ENCODE assay signal across 2 cellular contexts in the genomic region with DNA sequence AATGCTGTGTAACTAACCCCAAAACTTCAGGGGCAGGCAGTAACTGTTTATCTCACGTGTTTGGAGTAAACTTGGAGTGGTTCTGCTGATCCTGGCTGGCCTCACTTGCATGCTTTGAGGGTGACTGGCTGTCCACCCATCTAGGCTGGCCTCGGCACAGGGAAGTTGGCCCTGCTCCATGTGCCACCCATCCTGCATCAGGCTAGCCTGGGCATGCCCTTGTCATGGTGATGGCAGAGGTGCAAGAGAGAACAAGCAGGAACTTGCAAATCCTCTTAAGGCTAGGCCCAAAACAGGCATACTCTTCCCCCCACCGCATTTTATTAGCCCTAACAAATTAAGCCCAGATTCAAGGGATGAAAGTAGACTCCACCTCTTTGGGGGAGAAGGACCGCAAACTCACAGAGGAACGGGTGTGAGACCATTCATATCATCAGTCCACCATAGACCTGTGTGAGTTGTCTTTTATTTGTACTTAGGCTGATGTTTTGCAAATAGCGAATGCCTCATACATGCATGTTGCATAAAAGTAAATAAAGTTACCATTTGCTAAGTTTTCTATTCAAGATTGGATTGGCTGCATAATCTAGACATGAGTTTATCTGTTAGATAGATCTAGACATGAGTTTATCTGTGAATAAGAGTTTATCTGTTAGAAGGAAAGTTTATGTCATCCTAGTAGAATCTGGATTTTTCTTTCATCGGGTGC.
A peak's percentile ranks its signal among the peaks of the same experiment; 100 is the strongest.
TF ChIP-seq lines count a peak whose summit lies in the region.

No MANE protein-coding gene starts in this region.

TF ChIP-seq in IMR-90, 13 proteins besides CTCF, POLR2A, EP300 and RAD21:
- peak; percentile 14 for TF ChIP-seq RCOR1 (IDR thresholded peaks at IDR 0.05; ENCODE audit: insufficient replicate concordance, low read length)
- peak; percentile 94 for TF ChIP-seq BHLHE40 (IDR thresholded peaks at IDR 0.05; ENCODE audit: low read depth, low read length)
- no peak for TF ChIP-seq MXI1 (IDR thresholded peaks at IDR 0.05; ENCODE audit: borderline replicate concordance, low read depth, low read length)
- no peak for TF ChIP-seq USF2 (IDR thresholded peaks at IDR 0.05; ENCODE audit: low read depth, low read length)
- TF ChIP-seq MAFK (IDR thresholded peaks at IDR 0.05; ENCODE audit: low read depth, low read length) = no peak
- no peak for TF ChIP-seq SMC3 (IDR thresholded peaks at IDR 0.05; ENCODE audit: low read depth, low read length)
- TF ChIP-seq CHD1 (IDR thresholded peaks at IDR 0.05; ENCODE audit: low read depth, low read length) = no peak
- TF ChIP-seq, protein P1, sequence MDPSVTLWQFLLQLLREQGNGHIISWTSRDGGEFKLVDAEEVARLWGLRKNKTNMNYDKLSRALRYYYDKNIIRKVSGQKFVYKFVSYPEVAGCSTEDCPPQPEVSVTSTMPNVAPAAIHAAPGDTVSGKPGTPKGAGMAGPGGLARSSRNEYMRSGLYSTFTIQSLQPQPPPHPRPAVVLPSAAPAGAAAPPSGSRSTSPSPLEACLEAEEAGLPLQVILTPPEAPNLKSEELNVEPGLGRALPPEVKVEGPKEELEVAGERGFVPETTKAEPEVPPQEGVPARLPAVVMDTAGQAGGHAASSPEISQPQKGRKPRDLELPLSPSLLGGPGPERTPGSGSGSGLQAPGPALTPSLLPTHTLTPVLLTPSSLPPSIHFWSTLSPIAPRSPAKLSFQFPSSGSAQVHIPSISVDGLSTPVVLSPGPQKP (IDR thresholded peaks at IDR 0.05; ENCODE audit: borderline replicate concordance, low read depth, low read length) = no peak
- no peak for TF ChIP-seq CEBPB (IDR thresholded peaks at IDR 0.05; ENCODE audit: low read depth, low read length)
- no peak for TF ChIP-seq NFE2L2 (IDR thresholded peaks at IDR 0.05; ENCODE audit: low read depth, low read length)
- no peak for TF ChIP-seq MAZ (IDR thresholded peaks at IDR 0.05; ENCODE audit: borderline replicate concordance, low read depth, low read length)
- no peak for TF ChIP-seq RFX5 (IDR thresholded peaks at IDR 0.05; ENCODE audit: low read depth, low read length)

TF ChIP-seq in HepG2, 621 proteins besides CTCF, POLR2A, EP300 and RAD21 (continues in another document):
- TF ChIP-seq ZNF383 (CRISPR knock-in tag; IDR thresholded peaks at IDR 0.05; ENCODE audit: borderline replicate concordance) (0 out of 2 replicates have a peak, but pooled peaks have one; percentile 40), ZNF556 (CRISPR knock-in tag; IDR thresholded peaks at IDR 0.05; ENCODE audit: borderline replicate concordance) (0 out of 2 replicates have a peak, but pooled peaks have one; percentile 30), ZNF235 (CRISPR knock-in tag; IDR thresholded peaks at IDR 0.05; ENCODE audit: borderline replicate concordance) (no peak), MIER3 (CRISPR knock-in tag; IDR thresholded peaks at IDR 0.05; ENCODE audit: borderline replicate concordance) (no peak), ZNF335 (CRISPR knock-in tag; IDR thresholded peaks at IDR 0.05) (no peak), IRF2 (CRISPR knock-in tag; IDR thresholded peaks at IDR 0.05) (no peak), ZNF687 (CRISPR knock-in tag; IDR thresholded peaks at IDR 0.05) (peak; percentile 61), ZBTB14 (CRISPR knock-in tag; IDR thresholded peaks at IDR 0.05) (no peak), U2AF2 (IDR thresholded peaks at IDR 0.05; ENCODE audit: low read depth, low read length) (no peak), SMARCE1 (IDR thresholded peaks at IDR 0.05; ENCODE audit: borderline replicate concordance) (no peak), ZNF253 (CRISPR knock-in tag; IDR thresholded peaks at IDR 0.05; ENCODE audit: borderline replicate concordance) (no peak), ZNF17 (CRISPR knock-in tag; IDR thresholded peaks at IDR 0.05) (no peak), ETS1 (CRISPR knock-in tag; IDR thresholded peaks at IDR 0.05) (no peak), HMGA1 (CRISPR knock-in tag; conservative IDR thresholded peaks at IDR 0.05) (no peak), AGO1 (IDR thresholded peaks at IDR 0.05; ENCODE audit: low read depth, low read length, poor library complexity, severe bottlenecking) (no peak), ZNF746 (CRISPR knock-in tag; IDR thresholded peaks at IDR 0.05) (no peak), KMT2B (CRISPR knock-in tag; IDR thresholded peaks at IDR 0.05) (no peak), HHEX (CRISPR knock-in tag; IDR thresholded peaks at IDR 0.05) (no peak), ARID4A (CRISPR knock-in tag; IDR thresholded peaks at IDR 0.05; ENCODE audit: borderline replicate concordance) (no peak), SIN3A (IDR thresholded peaks at IDR 0.05; ENCODE audit: borderline replicate concordance, low read depth, low read length) (no peak), RFX3 (CRISPR knock-in tag; IDR thresholded peaks at IDR 0.05) (no peak), SCMH1 (CRISPR knock-in tag; IDR thresholded peaks at IDR 0.05; ENCODE audit: borderline replicate concordance) (no peak), ARNT (IDR thresholded peaks at IDR 0.05) (no peak)
- TF ChIP-seq, protein P2, sequence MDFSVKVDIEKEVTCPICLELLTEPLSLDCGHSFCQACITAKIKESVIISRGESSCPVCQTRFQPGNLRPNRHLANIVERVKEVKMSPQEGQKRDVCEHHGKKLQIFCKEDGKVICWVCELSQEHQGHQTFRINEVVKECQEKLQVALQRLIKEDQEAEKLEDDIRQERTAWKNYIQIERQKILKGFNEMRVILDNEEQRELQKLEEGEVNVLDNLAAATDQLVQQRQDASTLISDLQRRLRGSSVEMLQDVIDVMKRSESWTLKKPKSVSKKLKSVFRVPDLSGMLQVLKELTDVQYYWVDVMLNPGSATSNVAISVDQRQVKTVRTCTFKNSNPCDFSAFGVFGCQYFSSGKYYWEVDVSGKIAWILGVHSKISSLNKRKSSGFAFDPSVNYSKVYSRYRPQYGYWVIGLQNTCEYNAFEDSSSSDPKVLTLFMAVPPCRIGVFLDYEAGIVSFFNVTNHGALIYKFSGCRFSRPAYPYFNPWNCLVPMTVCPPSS (IDR thresholded peaks at IDR 0.05) = no peak
- TF ChIP-seq, protein P3, sequence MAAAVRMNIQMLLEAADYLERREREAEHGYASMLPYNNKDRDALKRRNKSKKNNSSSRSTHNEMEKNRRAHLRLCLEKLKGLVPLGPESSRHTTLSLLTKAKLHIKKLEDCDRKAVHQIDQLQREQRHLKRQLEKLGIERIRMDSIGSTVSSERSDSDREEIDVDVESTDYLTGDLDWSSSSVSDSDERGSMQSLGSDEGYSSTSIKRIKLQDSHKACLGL (CRISPR knock-in tag; IDR thresholded peaks at IDR 0.05) = no peak
- TF ChIP-seq, protein P4, sequence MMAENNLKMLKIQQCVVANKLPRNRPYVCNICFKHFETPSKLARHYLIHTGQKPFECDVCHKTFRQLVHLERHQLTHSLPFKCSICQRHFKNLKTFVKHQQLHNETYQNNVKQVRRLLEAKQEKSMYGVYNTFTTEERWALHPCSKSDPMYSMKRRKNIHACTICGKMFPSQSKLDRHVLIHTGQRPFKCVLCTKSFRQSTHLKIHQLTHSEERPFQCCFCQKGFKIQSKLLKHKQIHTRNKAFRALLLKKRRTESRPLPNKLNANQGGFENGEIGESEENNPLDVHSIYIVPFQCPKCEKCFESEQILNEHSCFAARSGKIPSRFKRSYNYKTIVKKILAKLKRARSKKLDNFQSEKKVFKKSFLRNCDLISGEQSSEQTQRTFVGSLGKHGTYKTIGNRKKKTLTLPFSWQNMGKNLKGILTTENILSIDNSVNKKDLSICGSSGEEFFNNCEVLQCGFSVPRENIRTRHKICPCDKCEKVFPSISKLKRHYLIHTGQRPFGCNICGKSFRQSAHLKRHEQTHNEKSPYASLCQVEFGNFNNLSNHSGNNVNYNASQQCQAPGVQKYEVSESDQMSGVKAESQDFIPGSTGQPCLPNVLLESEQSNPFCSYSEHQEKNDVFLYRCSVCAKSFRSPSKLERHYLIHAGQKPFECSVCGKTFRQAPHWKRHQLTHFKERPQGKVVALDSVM (CRISPR knock-in tag; IDR thresholded peaks at IDR 0.05) = no peak
- TF ChIP-seq, protein P5, sequence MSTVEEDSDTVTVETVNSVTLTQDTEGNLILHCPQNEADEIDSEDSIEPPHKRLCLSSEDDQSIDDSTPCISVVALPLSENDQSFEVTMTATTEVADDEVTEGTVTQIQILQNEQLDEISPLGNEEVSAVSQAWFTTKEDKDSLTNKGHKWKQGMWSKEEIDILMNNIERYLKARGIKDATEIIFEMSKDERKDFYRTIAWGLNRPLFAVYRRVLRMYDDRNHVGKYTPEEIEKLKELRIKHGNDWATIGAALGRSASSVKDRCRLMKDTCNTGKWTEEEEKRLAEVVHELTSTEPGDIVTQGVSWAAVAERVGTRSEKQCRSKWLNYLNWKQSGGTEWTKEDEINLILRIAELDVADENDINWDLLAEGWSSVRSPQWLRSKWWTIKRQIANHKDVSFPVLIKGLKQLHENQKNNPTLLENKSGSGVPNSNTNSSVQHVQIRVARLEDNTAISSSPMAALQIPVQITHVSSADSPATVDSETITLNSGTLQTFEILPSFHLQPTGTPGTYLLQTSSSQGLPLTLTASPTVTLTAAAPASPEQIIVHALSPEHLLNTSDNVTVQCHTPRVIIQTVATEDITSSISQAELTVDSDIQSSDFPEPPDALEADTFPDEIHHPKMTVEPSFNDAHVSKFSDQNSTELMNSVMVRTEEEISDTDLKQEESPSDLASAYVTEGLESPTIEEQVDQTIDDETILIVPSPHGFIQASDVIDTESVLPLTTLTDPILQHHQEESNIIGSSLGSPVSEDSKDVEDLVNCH (CRISPR knock-in tag; IDR thresholded peaks at IDR 0.05) = no peak
- TF ChIP-seq, protein P6, sequence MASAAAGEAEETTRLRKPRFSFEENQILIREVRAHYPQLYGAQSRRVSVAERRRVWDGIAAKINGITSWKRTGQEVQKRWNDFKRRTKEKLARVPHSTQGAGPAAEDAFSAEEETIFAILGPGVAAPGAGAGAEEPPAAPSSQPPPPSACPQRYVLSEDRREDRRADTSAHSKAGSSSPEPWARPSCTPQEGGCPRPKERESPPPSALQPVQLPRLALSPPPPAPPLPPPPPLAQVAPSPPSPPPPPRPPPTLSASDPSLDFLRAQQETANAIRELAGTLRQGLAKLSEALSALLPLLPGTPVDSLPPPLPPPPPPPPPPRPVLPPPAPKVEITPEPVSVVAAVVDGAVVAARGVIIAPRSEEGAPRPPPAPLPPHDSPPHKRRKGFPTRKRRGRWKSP (CRISPR knock-in tag; IDR thresholded peaks at IDR 0.05) = no peak
